8 cellular contexts compared by ENCODE assay signal in the genomic region with DNA sequence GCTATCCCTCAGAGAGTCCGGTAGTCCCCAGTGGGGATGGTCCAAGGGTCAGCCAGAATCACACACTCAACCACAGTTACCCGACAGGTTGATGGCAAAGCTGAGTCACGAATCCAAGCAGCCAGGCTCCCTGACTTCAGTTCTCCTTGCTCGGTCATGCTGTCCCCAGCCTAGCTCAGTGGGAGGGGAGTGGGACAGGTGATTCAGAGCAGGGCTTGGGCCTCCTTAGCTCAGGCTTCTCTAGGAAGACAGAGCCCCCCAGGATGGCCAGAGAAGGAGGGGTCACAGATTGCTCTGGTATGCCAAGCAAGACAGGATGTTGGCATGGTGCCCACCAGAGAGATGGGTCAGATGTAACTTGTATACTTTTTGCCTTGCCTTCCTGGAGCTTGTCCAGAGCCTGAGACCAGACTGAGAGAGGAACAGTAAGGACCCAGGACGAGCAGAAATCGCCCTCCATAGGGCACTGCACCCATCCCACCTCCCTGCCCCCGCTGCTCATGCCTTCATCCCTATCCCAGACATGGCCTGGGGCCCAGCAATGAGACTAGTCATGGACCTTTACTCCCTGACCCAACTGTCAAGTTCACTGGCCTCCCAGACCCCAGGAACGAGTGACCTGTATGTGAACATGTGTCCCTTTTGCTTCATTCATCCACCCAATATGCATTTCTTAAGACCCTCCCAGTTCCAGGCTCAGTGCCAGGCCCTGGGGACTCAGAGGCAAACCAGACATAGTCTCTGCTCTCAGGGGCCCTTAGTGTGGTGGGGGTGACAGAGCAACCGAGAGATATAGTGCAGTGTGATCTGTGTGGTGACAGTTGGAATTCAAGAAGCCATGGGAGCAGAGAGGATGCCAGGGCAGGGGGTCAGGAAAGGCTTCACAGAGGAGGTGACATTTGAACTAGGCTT.
DNase-seq lines count a peak whose midpoint lies in the region; ATAC-seq and TF ChIP-seq lines count a peak whose summit lies in the region.

No MANE protein-coding gene starts in this region.

- peak overlapping the region; percentile 73 for H3K27ac Mint-ChIP-seq in nephron progenitor cell

- H3K27ac ChIP-seq in esophagus muscularis mucosa (replicated peaks in 1 of 4), result peak overlapping the region; percentile 76 to 89 (median 84)

- H3K4me3 Mint-ChIP-seq in nephron progenitor cell, result no peak overlapping the region

- ATAC-seq in GM21360 (IDR thresholded peaks at IDR 0.05; ENCODE audit: unreplicated experiment), result no peak
- ATAC-seq in GM21390 (IDR thresholded peaks at IDR 0.05; ENCODE audit: unreplicated experiment), result no peak
- ATAC-seq in GM21717 (IDR thresholded peaks at IDR 0.05; ENCODE audit: unreplicated experiment), result no peak

- H3K4me1 Mint-ChIP-seq in nephron progenitor cell, result peaks cover 57% of the 10 kb centered on the region

- intact Hi-C loops in esophagus muscularis mucosa (cut with DNase I), result loop anchor here (2.0 to 10.0 kb wide), 2 partner anchors 65 to 129 kb away; no protein-coding TSS in a partner anchor

- DNase-seq in Ammon's horn (ENCODE audit: low spot score) (peak; percentile 12), NCI-H226 (peak; percentile 35), esophagus muscularis mucosa (ENCODE audit: extremely low spot score) (no peak), nephron progenitor cell (no peak), amniotic stem cell (lab: John Stamatoyannopoulos, UW) (no peak)

- H3K36me3 Mint-ChIP-seq in nephron progenitor cell (ENCODE audit: low read depth), result peaks cover 5% of the 10 kb centered on the region

- peak overlapping the region; percentile 31 to 39 (median 34) for H3K4me3 ChIP-seq in esophagus muscularis mucosa

- no peaks in the 10 kb centered on the region for H3K27me3 ChIP-seq in esophagus muscularis mucosa

- TF ChIP-seq CTCF in esophagus muscularis mucosa (IDR thresholded peaks at IDR 0.05), result no peak
- TF ChIP-seq CTCF in nephron progenitor cell (IDR thresholded peaks at IDR 0.05), result no peak

- no peak for TF ChIP-seq EP300 in esophagus muscularis mucosa (IDR thresholded peaks at IDR 0.05)

- WGBS in esophagus muscularis mucosa, result 54% methylated on average over 7 of the region's 9 CpGs

- H3K4me1 ChIP-seq in esophagus muscularis mucosa, result peaks cover 38 to 46% (median 43%) of the 10 kb centered on the region in 4 donors

- H3K9me3 ChIP-seq in esophagus muscularis mucosa, result no peaks in the 10 kb centered on the region

- no peaks in the 10 kb centered on the region for H3K36me3 ChIP-seq in esophagus muscularis mucosa

- peaks cover 28% of the 10 kb centered on the region for H3K27me3 Mint-ChIP-seq in nephron progenitor cell (ENCODE audit: low read depth, poor library complexity)

- TF ChIP-seq POLR2A in esophagus muscularis mucosa (IDR thresholded peaks at IDR 0.05; ENCODE audit: low read depth), result no peak

- H3K9me3 Mint-ChIP-seq in nephron progenitor cell, result peaks cover 46% of the 10 kb centered on the region

Comparison
In these comparisons a context has a peak if more than half of its experiments do, and no peak if none do; other contexts are left out.
1. DNase-seq: peak in Ammon's horn (single experiment) and NCI-H226 (single experiment); none in esophagus muscularis mucosa (single experiment), nephron progenitor cell (single experiment) and amniotic stem cell (single experiment).